In genomic region chr11:16911658-16912057, GRCh38 we compare ENCODE assay signal across 21 cellular contexts.
DNase-seq lines count a peak whose midpoint lies in the region; ATAC-seq and TF ChIP-seq lines count a peak whose summit lies in the region.
"Had no signal": no experiment of that assay in that cellular context is flagged by ENCODE, and none has a peak within 500 bp of the region (broad histone marks: within the 10 kb centered on the region; RNA-seq: fewer than 3 reads in every experiment).

No MANE protein-coding gene starts in this region.

- H3K9ac ChIP-seq in KMS-11, result peak overlapping the region; percentile 19; the same call in 1 of the 2 replicates

- peaks cover 14% of the 10 kb centered on the region for H3K4me1 Mint-ChIP-seq in activated naive CD4-positive, alpha-beta T cell treated with anti-CD3 and anti-CD28 coated beads for 36 hours (ENCODE audit: low read depth)
- no peaks in the 10 kb centered on the region for H3K4me1 Mint-ChIP-seq in activated naive CD4-positive, alpha-beta T cell treated with anti-CD3 and anti-CD28 coated beads, Interleukin-2, amount 10 ng/mL, durations not matched to agents 7 days and 5 days
- H3K4me1 Mint-ChIP-seq in activated T-helper 2 cell treated with anti-CD3 and anti-CD28 coated beads, Interferon-gamma antibody, Interleukin-2, Interleukin-4, amounts not matched to agents 10 μg/mL and 5 μg/mL and 100 μg/mL, durations not matched to agents 14 hours and 24 hours and 36 hours (ENCODE audit: low read depth), result peaks cover 30% of the 10 kb centered on the region
- H3K4me1 Mint-ChIP-seq in stimulated activated naive CD8-positive, alpha-beta T cell treated with anti-CD3 and anti-CD28 coated beads, Interleukin-15, Interleukin-2, amounts not matched to agents 100 ng/mL and 50 ng/mL, for 24 hours (ENCODE audit: low read depth), result peaks cover 20% of the 10 kb centered on the region
- H3K4me1 Mint-ChIP-seq: CD14-positive monocyte had no signal

- no peak for TF ChIP-seq CTCF in KMS-11 (conservative IDR thresholded peaks at IDR 0.05; ENCODE audit: low read depth, low read length)
- no peak for TF ChIP-seq CTCF in ovary (IDR thresholded peaks at IDR 0.05)

- intact Hi-C loops in activated naive CD4-positive, alpha-beta T cell treated with anti-CD3 and anti-CD28 coated beads for 36 hours (cut with micrococcal nuclease), result no loop called here
- intact Hi-C loops in activated T-helper 2 cell treated with anti-CD3 and anti-CD28 coated beads, Interferon-gamma antibody, Interleukin-2, Interleukin-4, amounts not matched to agents 10 μg/mL and 5 μg/mL and 100 μg/mL, durations not matched to agents 14 hours and 24 hours and 36 hours (cut with micrococcal nuclease), result loop anchor here (1.0 kb wide), 1 partner anchor 9 kb away; no protein-coding TSS in a partner anchor
- intact Hi-C loops in ovary (cut with DNase I), result no loop called here

- H3K36me3 ChIP-seq in KMS-11 (ENCODE audit: insufficient read depth) (no peaks in the 10 kb centered on the region), ovary (no peaks in the 10 kb centered on the region)
- H3K36me3 ChIP-seq: MG63 had no signal

- H3K4me1 ChIP-seq in KMS-11 (ENCODE audit: low read depth, poor library complexity, severe bottlenecking) (peaks cover 61% of the 10 kb centered on the region), ovary (ENCODE audit: insufficient read depth) (no peaks in the 10 kb centered on the region)

- H3K79me2 ChIP-seq in KMS-11 (ENCODE audit: insufficient read depth, low read depth), result no peaks in the 10 kb centered on the region

- peak; percentile 34 for DNase-seq in activated naive CD4-positive, alpha-beta T cell treated with anti-CD3 and anti-CD28 coated beads for 36 hours
- no peak for DNase-seq in activated naive CD4-positive, alpha-beta T cell treated with anti-CD3 and anti-CD28 coated beads, Interleukin-2, amount 10 ng/mL, durations not matched to agents 7 days and 5 days
- no peak for DNase-seq in activated T-helper 2 cell treated with anti-CD3 and anti-CD28 coated beads, Interferon-gamma antibody, Interleukin-2, Interleukin-4, amounts not matched to agents 10 μg/mL and 5 μg/mL and 100 μg/mL, durations not matched to agents 14 hours and 24 hours and 36 hours (ENCODE audit: low spot score)
- DNase-seq in ovary (no peak), hippocampal formation (lab: John Stamatoyannopoulos, UW) (no peak)
- DNase-seq: H7, Kasumi-1, MG63, NCI-H1092, NCI-H146, NCI-H2081, NCI-H510A treated with DMSO at 0.1 percent for 48 hours, NCI-H774, SIG-M5 had no signal

- H3K4me3 ChIP-seq in KMS-11 (IDR thresholded peaks at IDR 0.05; ENCODE audit: insufficient read depth, low read depth, low read length) (no peak overlapping the region), ovary (no peak overlapping the region)
- H3K4me3 ChIP-seq: MG63 had no signal

- H3K9me3 ChIP-seq in ovary, result no peaks in the 10 kb centered on the region
- H3K9me3 ChIP-seq: MG63 had no signal

- H4K20me1 ChIP-seq in KMS-11 (ENCODE audit: insufficient read depth), result no peaks in the 10 kb centered on the region

- H3K4me3 Mint-ChIP-seq in activated naive CD4-positive, alpha-beta T cell treated with anti-CD3 and anti-CD28 coated beads for 36 hours, result no peak overlapping the region
- H3K4me3 Mint-ChIP-seq in activated naive CD4-positive, alpha-beta T cell treated with anti-CD3 and anti-CD28 coated beads, Interleukin-2, amount 10 ng/mL, durations not matched to agents 7 days and 5 days, result no peak overlapping the region
- no peak overlapping the region for H3K4me3 Mint-ChIP-seq in activated T-helper 2 cell treated with anti-CD3 and anti-CD28 coated beads, Interferon-gamma antibody, Interleukin-2, Interleukin-4, amounts not matched to agents 10 μg/mL and 5 μg/mL and 100 μg/mL, durations not matched to agents 14 hours and 24 hours and 36 hours (ENCODE audit: low read depth)
- no peak overlapping the region for H3K4me3 Mint-ChIP-seq in stimulated activated naive CD8-positive, alpha-beta T cell treated with anti-CD3 and anti-CD28 coated beads, Interleukin-15, Interleukin-2, amounts not matched to agents 100 ng/mL and 50 ng/mL, for 24 hours
- H3K4me3 Mint-ChIP-seq: CD14-positive monocyte, IgD-negative memory B cell had no signal

- H2AFZ ChIP-seq in KMS-11 (ENCODE audit: low read depth), result no peak overlapping the region

- TF ChIP-seq EP300 in ovary (IDR thresholded peaks at IDR 0.05), result no peak

- peak overlapping the region; percentile 71 for H3K4me2 ChIP-seq in KMS-11

- no peak overlapping the region for H3K27ac Mint-ChIP-seq in activated naive CD4-positive, alpha-beta T cell treated with anti-CD3 and anti-CD28 coated beads for 36 hours
- H3K27ac Mint-ChIP-seq in activated naive CD4-positive, alpha-beta T cell treated with anti-CD3 and anti-CD28 coated beads, Interleukin-2, amount 10 ng/mL, durations not matched to agents 7 days and 5 days, result no peak overlapping the region
- H3K27ac Mint-ChIP-seq in activated T-helper 2 cell treated with anti-CD3 and anti-CD28 coated beads, Interferon-gamma antibody, Interleukin-2, Interleukin-4, amounts not matched to agents 10 μg/mL and 5 μg/mL and 100 μg/mL, durations not matched to agents 14 hours and 24 hours and 36 hours, result peak overlapping the region; percentile 2
- peak overlapping the region; percentile 10 for H3K27ac Mint-ChIP-seq in stimulated activated naive CD8-positive, alpha-beta T cell treated with anti-CD3 and anti-CD28 coated beads, Interleukin-15, Interleukin-2, amounts not matched to agents 100 ng/mL and 50 ng/mL, for 24 hours
- H3K27ac Mint-ChIP-seq: CD14-positive monocyte, IgD-negative memory B cell had no signal

- ATAC-seq in GM18502 (IDR thresholded peaks at IDR 0.05; ENCODE audit: poor library complexity, unreplicated experiment), result no peak
- ATAC-seq: SK-N-SH treated with all-trans-retinoic acid at 6 μM for 48 hours had no signal

- CTCF ChIA-PET in activated naive CD4-positive, alpha-beta T cell treated with anti-CD3 and anti-CD28 coated beads for 36 hours (lab: Charles Lee), result interaction anchor here (0.8 to 3.0 kb wide), 3 partner anchors 10 to 21 kb away, joined by 3 to 10 read pairs (median 3); no protein-coding TSS in a partner anchor
- CTCF ChIA-PET in activated naive CD4-positive, alpha-beta T cell treated with anti-CD3 and anti-CD28 coated beads, Interleukin-2, amount 10 ng/mL, durations not matched to agents 7 days and 5 days (lab: Charles Lee), result no interaction called here

- TF ChIP-seq POLR2A in ovary (IDR thresholded peaks at IDR 0.05), result no peak

- H3K36me3 Mint-ChIP-seq in activated naive CD4-positive, alpha-beta T cell treated with anti-CD3 and anti-CD28 coated beads for 36 hours (ENCODE audit: low read depth), result no peaks in the 10 kb centered on the region
- no peaks in the 10 kb centered on the region for H3K36me3 Mint-ChIP-seq in activated naive CD4-positive, alpha-beta T cell treated with anti-CD3 and anti-CD28 coated beads, Interleukin-2, amount 10 ng/mL, durations not matched to agents 7 days and 5 days
- peaks cover 12% of the 10 kb centered on the region for H3K36me3 Mint-ChIP-seq in activated T-helper 2 cell treated with anti-CD3 and anti-CD28 coated beads, Interferon-gamma antibody, Interleukin-2, Interleukin-4, amounts not matched to agents 10 μg/mL and 5 μg/mL and 100 μg/mL, durations not matched to agents 14 hours and 24 hours and 36 hours (ENCODE audit: low read depth)
- H3K36me3 Mint-ChIP-seq in stimulated activated naive CD8-positive, alpha-beta T cell treated with anti-CD3 and anti-CD28 coated beads, Interleukin-15, Interleukin-2, amounts not matched to agents 100 ng/mL and 50 ng/mL, for 24 hours (ENCODE audit: low read depth), result no peaks in the 10 kb centered on the region
- H3K36me3 Mint-ChIP-seq: CD14-positive monocyte, IgD-negative memory B cell had no signal

- peaks cover 2% of the 10 kb centered on the region for H3K27me3 Mint-ChIP-seq in activated naive CD4-positive, alpha-beta T cell treated with anti-CD3 and anti-CD28 coated beads for 36 hours (ENCODE audit: low read depth)
- H3K27me3 Mint-ChIP-seq in activated naive CD4-positive, alpha-beta T cell treated with anti-CD3 and anti-CD28 coated beads, Interleukin-2, amount 10 ng/mL, durations not matched to agents 7 days and 5 days, result peaks cover 5% of the 10 kb centered on the region
- no peaks in the 10 kb centered on the region for H3K27me3 Mint-ChIP-seq in activated T-helper 2 cell treated with anti-CD3 and anti-CD28 coated beads, Interferon-gamma antibody, Interleukin-2, Interleukin-4, amounts not matched to agents 10 μg/mL and 5 μg/mL and 100 μg/mL, durations not matched to agents 14 hours and 24 hours and 36 hours (ENCODE audit: low read depth)
- no peaks in the 10 kb centered on the region for H3K27me3 Mint-ChIP-seq in stimulated activated naive CD8-positive, alpha-beta T cell treated with anti-CD3 and anti-CD28 coated beads, Interleukin-15, Interleukin-2, amounts not matched to agents 100 ng/mL and 50 ng/mL, for 24 hours
- H3K27me3 Mint-ChIP-seq: IgD-negative memory B cell had no signal

- peak overlapping the region; percentile 73; the same call in 1 of the 2 replicates for H3K27ac ChIP-seq in KMS-11
- no peak overlapping the region for H3K27ac ChIP-seq in ovary
- H3K27ac ChIP-seq: RWPE1 had no signal

- H3K9me3 Mint-ChIP-seq in activated naive CD4-positive, alpha-beta T cell treated with anti-CD3 and anti-CD28 coated beads for 36 hours, result no peaks in the 10 kb centered on the region
- H3K9me3 Mint-ChIP-seq in activated naive CD4-positive, alpha-beta T cell treated with anti-CD3 and anti-CD28 coated beads, Interleukin-2, amount 10 ng/mL, durations not matched to agents 7 days and 5 days, result no peaks in the 10 kb centered on the region
- H3K9me3 Mint-ChIP-seq in activated T-helper 2 cell treated with anti-CD3 and anti-CD28 coated beads, Interferon-gamma antibody, Interleukin-2, Interleukin-4, amounts not matched to agents 10 μg/mL and 5 μg/mL and 100 μg/mL, durations not matched to agents 14 hours and 24 hours and 36 hours, result no peaks in the 10 kb centered on the region
- H3K9me3 Mint-ChIP-seq in stimulated activated naive CD8-positive, alpha-beta T cell treated with anti-CD3 and anti-CD28 coated beads, Interleukin-15, Interleukin-2, amounts not matched to agents 100 ng/mL and 50 ng/mL, for 24 hours, result no peaks in the 10 kb centered on the region
- H3K9me3 Mint-ChIP-seq: IgD-negative memory B cell had no signal

- WGBS in ovary, 3 donors, result 90 to 94% (median 92%) methylated on average over 4 of the region's 4 CpGs

- no peaks in the 10 kb centered on the region for H3K27me3 ChIP-seq in KMS-11 (ENCODE audit: insufficient read depth, low read depth)
- no peaks in the 10 kb centered on the region for H3K27me3 ChIP-seq in ovary
- H3K27me3 ChIP-seq: MG63 had no signal

Comparison
In these comparisons a context has a peak if more than half of its experiments do, and no peak if none do; other contexts are left out.
1. H3K27ac Mint-ChIP-seq: peak in activated T-helper 2 cell treated with anti-CD3 and anti-CD28 coated beads, Interferon-gamma antibody, Interleukin-2, Interleukin-4, amounts not matched to agents 10 μg/mL and 5 μg/mL and 100 μg/mL, durations not matched to agents 14 hours and 24 hours and 36 hours (single experiment) and stimulated activated naive CD8-positive, alpha-beta T cell treated with anti-CD3 and anti-CD28 coated beads, Interleukin-15, Interleukin-2, amounts not matched to agents 100 ng/mL and 50 ng/mL, for 24 hours (single experiment); none in activated naive CD4-positive, alpha-beta T cell treated with anti-CD3 and anti-CD28 coated beads for 36 hours (single experiment) and activated naive CD4-positive, alpha-beta T cell treated with anti-CD3 and anti-CD28 coated beads, Interleukin-2, amount 10 ng/mL, durations not matched to agents 7 days and 5 days (single experiment).